Comparison of ENCODE assay signal across 8 cellular contexts in genomic region chr11:7577883-7578242, GRCh38.
DNase-seq lines count a peak whose midpoint lies in the region; ATAC-seq, FAIRE-seq and TF ChIP-seq lines count a peak whose summit lies in the region.

No MANE protein-coding gene starts in this region.

- peaks cover 67% of the 10 kb centered on the region for H3K4me1 Mint-ChIP-seq in dendritic cell treated with granulocyte-macrophage colony-stimulating factor and Interleukin-4, amounts not matched to agents 40 ng/mL and 50 ng/mL, for 4 days (ENCODE audit: low read depth)

- H3K9me3 Mint-ChIP-seq in dendritic cell treated with granulocyte-macrophage colony-stimulating factor and Interleukin-4, amounts not matched to agents 40 ng/mL and 50 ng/mL, for 4 days: no peaks in the 10 kb centered on the region

- no peaks in the 10 kb centered on the region for H3K36me3 ChIP-seq in mucosa of descending colon (ENCODE audit: low read depth)

- peak overlapping the region; percentile 46 for H3K27ac Mint-ChIP-seq in dendritic cell treated with granulocyte-macrophage colony-stimulating factor and Interleukin-4, amounts not matched to agents 40 ng/mL and 50 ng/mL, for 4 days

- peaks cover 57% of the 10 kb centered on the region for H3K4me1 ChIP-seq in mucosa of descending colon (ENCODE audit: low read depth)

- peak overlapping the region; percentile 13 for H3K4me3 Mint-ChIP-seq in dendritic cell treated with granulocyte-macrophage colony-stimulating factor and Interleukin-4, amounts not matched to agents 40 ng/mL and 50 ng/mL, for 4 days

- TF ChIP-seq POLR2A in GM12891 (IDR thresholded peaks at IDR 0.05; ENCODE audit: low read depth, low read length): no peak

- ATAC-seq in mucosa of descending colon: peak; percentile 23
- ATAC-seq in HG03139 (IDR thresholded peaks at IDR 0.05; ENCODE audit: unreplicated experiment): no peak

- peaks cover 82% of the 10 kb centered on the region for H3K36me3 Mint-ChIP-seq in dendritic cell treated with granulocyte-macrophage colony-stimulating factor and Interleukin-4, amounts not matched to agents 40 ng/mL and 50 ng/mL, for 4 days (ENCODE audit: low read depth)

- H3K4me3 ChIP-seq in mucosa of descending colon: no peak overlapping the region

- DNase-seq in GM12891 (ENCODE audit: insufficient read length, low spot score) (no peak), MV-4-11 (lab: John Stamatoyannopoulos, UW) (peak; percentile 68), mucosa of descending colon (no peak), NCI-H2171 (lab: John Stamatoyannopoulos, UW) (no peak), NCI-H524 treated with DMSO at 0.1 percent for 48 hours (lab: John Stamatoyannopoulos, UW) (no peak), NCI-H146 (lab: John Stamatoyannopoulos, UW) (no peak)

- no peaks in the 10 kb centered on the region for H3K9me3 ChIP-seq in mucosa of descending colon

- H3K27me3 Mint-ChIP-seq in dendritic cell treated with granulocyte-macrophage colony-stimulating factor and Interleukin-4, amounts not matched to agents 40 ng/mL and 50 ng/mL, for 4 days: peaks cover 11% of the 10 kb centered on the region

- FAIRE-seq in GM12891 (lab: Jason Lieb, UNC): peak; percentile 92

- TF ChIP-seq CTCF in mucosa of descending colon (IDR thresholded peaks at IDR 0.05): no peak

- intact Hi-C loops in dendritic cell treated with granulocyte-macrophage colony-stimulating factor and Interleukin-4, amounts not matched to agents 40 ng/mL and 50 ng/mL, for 4 days (cut with micrococcal nuclease): no loop called here
- intact Hi-C loops in mucosa of descending colon (cut with DNase I, micrococcal nuclease): no loop called here

TF ChIP-seq in GM12891, 5 proteins besides CTCF, POLR2A, EP300 and RAD21:
- no peak for TF ChIP-seq POLR2AphosphoS5 (IDR thresholded peaks at IDR 0.05; ENCODE audit: low read depth, low read length)
- no peak for TF ChIP-seq TAF1 (IDR thresholded peaks at IDR 0.05; ENCODE audit: low read depth, low read length)
- TF ChIP-seq PAX5 (IDR thresholded peaks at IDR 0.05; ENCODE audit: insufficient read depth, low read length, severe bottlenecking): no peak
- no peak for TF ChIP-seq POU2F2 (IDR thresholded peaks at IDR 0.05; ENCODE audit: low read depth, low read length)
- TF ChIP-seq SPI1 (IDR thresholded peaks at IDR 0.05; ENCODE audit: low read depth, low read length): no peak; the same call in 1 of the 2 replicates
